1 cellular context compared by ENCODE assay signal in the genomic region with DNA sequence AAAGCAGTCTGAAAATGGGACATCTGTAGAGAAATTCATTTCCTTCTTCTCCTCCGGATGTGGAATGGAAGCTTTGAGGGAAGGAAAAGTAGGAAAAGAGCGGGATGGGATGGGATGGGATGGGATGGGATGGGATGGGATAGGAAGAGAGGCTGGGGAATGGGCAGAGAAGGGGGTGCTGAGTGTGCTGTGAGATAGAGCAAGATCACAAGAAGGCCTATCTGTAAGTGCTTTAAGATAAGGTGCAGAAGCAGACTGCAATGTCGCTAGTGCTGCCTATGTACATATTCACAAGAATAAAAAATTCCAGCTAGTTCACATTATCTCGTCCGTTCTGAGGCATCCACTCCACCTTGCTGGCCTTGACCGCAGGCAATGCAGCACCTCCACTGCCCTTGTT.
TF ChIP-seq lines count a peak whose summit lies in the region.

No MANE protein-coding gene starts in this region.

TF ChIP-seq in WTC11, 78 proteins besides CTCF, POLR2A, EP300 and RAD21 (continued from another document):
- TF ChIP-seq, protein P1, sequence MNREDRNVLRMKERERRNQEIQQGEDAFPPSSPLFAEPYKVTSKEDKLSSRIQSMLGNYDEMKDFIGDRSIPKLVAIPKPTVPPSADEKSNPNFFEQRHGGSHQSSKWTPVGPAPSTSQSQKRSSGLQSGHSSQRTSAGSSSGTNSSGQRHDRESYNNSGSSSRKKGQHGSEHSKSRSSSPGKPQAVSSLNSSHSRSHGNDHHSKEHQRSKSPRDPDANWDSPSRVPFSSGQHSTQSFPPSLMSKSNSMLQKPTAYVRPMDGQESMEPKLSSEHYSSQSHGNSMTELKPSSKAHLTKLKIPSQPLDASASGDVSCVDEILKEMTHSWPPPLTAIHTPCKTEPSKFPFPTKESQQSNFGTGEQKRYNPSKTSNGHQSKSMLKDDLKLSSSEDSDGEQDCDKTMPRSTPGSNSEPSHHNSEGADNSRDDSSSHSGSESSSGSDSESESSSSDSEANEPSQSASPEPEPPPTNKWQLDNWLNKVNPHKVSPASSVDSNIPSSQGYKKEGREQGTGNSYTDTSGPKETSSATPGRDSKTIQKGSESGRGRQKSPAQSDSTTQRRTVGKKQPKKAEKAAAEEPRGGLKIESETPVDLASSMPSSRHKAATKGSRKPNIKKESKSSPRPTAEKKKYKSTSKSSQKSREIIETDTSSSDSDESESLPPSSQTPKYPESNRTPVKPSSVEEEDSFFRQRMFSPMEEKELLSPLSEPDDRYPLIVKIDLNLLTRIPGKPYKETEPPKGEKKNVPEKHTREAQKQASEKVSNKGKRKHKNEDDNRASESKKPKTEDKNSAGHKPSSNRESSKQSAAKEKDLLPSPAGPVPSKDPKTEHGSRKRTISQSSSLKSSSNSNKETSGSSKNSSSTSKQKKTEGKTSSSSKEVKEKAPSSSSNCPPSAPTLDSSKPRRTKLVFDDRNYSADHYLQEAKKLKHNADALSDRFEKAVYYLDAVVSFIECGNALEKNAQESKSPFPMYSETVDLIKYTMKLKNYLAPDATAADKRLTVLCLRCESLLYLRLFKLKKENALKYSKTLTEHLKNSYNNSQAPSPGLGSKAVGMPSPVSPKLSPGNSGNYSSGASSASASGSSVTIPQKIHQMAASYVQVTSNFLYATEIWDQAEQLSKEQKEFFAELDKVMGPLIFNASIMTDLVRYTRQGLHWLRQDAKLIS (CRISPR knock-in tag; IDR thresholded peaks at IDR 0.05; ENCODE audit: borderline replicate concordance) = no peak
- TF ChIP-seq NFYB (CRISPR knock-in tag; conservative IDR thresholded peaks at IDR 0.05; ENCODE audit: low read depth) (no peak), ELF4 (CRISPR knock-in tag; IDR thresholded peaks at IDR 0.05; ENCODE audit: low read depth) (no peak), JUN (CRISPR knock-in tag; IDR thresholded peaks at IDR 0.05) (no peak), NFE2L1 (CRISPR knock-in tag; IDR thresholded peaks at IDR 0.05) (no peak), ZNF423 (CRISPR knock-in tag; IDR thresholded peaks at IDR 0.05) (no peak), CBFB (CRISPR knock-in tag; IDR thresholded peaks at IDR 0.05; ENCODE audit: low read depth) (no peak)
- TF ChIP-seq, protein P2, sequence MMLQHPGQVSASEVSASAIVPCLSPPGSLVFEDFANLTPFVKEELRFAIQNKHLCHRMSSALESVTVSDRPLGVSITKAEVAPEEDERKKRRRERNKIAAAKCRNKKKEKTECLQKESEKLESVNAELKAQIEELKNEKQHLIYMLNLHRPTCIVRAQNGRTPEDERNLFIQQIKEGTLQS (CRISPR knock-in tag; conservative IDR thresholded peaks at IDR 0.05) = no peak
- TF ChIP-seq, protein P3, sequence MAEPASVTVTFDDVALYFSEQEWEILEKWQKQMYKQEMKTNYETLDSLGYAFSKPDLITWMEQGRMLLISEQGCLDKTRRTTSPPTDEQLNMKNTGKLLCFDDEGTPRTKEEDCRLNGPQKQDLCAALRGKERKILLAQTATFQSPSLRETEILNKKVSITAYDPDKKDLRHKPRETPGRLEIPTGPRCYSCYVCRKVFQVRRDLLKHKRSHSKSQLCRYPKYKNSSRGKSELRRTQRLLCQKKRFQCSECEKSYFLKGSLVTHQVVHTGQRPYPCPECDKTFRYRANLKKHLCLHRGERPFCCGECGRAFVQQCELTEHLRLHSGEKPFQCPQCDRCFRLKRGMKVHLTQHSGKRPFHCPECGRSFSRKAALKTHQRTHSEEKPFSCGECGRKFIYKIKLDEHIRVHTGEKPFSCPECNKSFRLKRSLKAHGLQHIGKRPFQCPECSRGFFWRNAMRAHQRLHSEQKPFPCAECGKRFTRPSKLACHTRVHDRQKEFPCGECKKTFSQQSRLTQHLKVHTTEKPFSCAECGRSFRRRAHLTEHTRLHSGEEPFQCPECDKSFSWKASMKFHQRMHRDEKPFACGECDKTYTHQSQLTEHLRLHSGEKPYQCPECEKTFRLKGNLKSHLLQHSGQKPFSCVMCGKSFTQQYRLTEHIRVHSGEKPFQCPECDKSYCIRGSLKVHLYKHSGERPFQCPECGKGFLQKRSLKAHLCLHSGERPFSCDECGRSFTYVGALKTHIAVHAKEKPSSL (CRISPR knock-in tag; conservative IDR thresholded peaks at IDR 0.05) = no peak
